Comparison of ENCODE assay signal across 8 cellular contexts in genomic region chr9:100428871-100429654, GRCh38. TPM values are rescaled to one million over a fixed set of nuclear protein-coding genes. Genes with fewer than 3 reads are reported as not detected.
A peak's percentile ranks its signal among the peaks of the same experiment; 100 is the strongest.
DNase-seq lines count a peak whose midpoint lies in the region; ATAC-seq and TF ChIP-seq lines count a peak whose summit lies in the region.

No MANE protein-coding gene starts in this region.

- peaks cover 0 to 5% (median 1%) of the 10 kb centered on the region in 3 donors for H3K27me3 Mint-ChIP-seq in immature natural killer cell (ENCODE audit: low read depth in 3 of 3)

- ATAC-seq in HG03469 (IDR thresholded peaks at IDR 0.05; ENCODE audit: unreplicated experiment), result no peak

- DNase-seq in HS-5 (ENCODE audit: low read depth), result peak; percentile 99
- peak; percentile 98 for DNase-seq in astrocyte of the spinal cord (ENCODE audit: low read depth, low spot score)
- DNase-seq in immature natural killer cell, result no peak
- no peak for DNase-seq in suprapubic skin (ENCODE audit: low spot score in 2 of 2)
- DNase-seq in WERI-Rb-1, result no peak
- DNase-seq in NCI-H1417 treated with DMSO at 0.1 percent for 48 hours (lab: John Stamatoyannopoulos, UW), result no peak
- no peak for DNase-seq in D341Med (ENCODE audit: low spot score)

- TF ChIP-seq CTCF in astrocyte of the spinal cord (IDR thresholded peaks at IDR 0.05; ENCODE audit: low read depth, low read length) (no peak), suprapubic skin (IDR thresholded peaks at IDR 0.05) (no peak), WERI-Rb-1 (IDR thresholded peaks at IDR 0.05; ENCODE audit: low read depth, low read length) (no peak)

- peaks cover 26% of the 10 kb centered on the region for H3K4me1 ChIP-seq in suprapubic skin

- peak overlapping the region in 1 of 6 donors; percentile 54 for H3K27ac Mint-ChIP-seq in immature natural killer cell

- H3K9me3 ChIP-seq in suprapubic skin (no peaks in the 10 kb centered on the region), WERI-Rb-1 (ENCODE audit: severe bottlenecking) (no peaks in the 10 kb centered on the region)

- in situ Hi-C loops in astrocyte of the spinal cord (cut with HindIII; ENCODE audit: low sequenced_read_pairs), result no loop called here

- H3K4me1 Mint-ChIP-seq in immature natural killer cell, result peaks cover 17 to 34% of the 10 kb centered on the region in 2 donors

- H3K4me3 ChIP-seq in astrocyte of the spinal cord (ENCODE audit: low read depth, low read length), result peak overlapping the region; percentile 78
- H3K4me3 ChIP-seq in suprapubic skin, result no peak overlapping the region
- H3K4me3 ChIP-seq in WERI-Rb-1 (ENCODE audit: low read depth, low read length), result no peak overlapping the region

- peaks cover 0 to 9% (median 0%) of the 10 kb centered on the region in 3 donors for H3K36me3 Mint-ChIP-seq in immature natural killer cell

- H3K27ac ChIP-seq in suprapubic skin, result peak overlapping the region; percentile 60
- no peak overlapping the region for H3K27ac ChIP-seq in WERI-Rb-1

- TF ChIP-seq EP300 in suprapubic skin (IDR thresholded peaks at IDR 0.05), result no peak

- no peaks in the 10 kb centered on the region for H3K27me3 ChIP-seq in suprapubic skin
- no peaks in the 10 kb centered on the region for H3K27me3 ChIP-seq in WERI-Rb-1 (ENCODE audit: insufficient read depth, low read depth, severe bottlenecking)

- H3K36me3 ChIP-seq in suprapubic skin (no peaks in the 10 kb centered on the region), WERI-Rb-1 (peaks cover 8% of the 10 kb centered on the region; the same call in 1 of the 2 replicates)

- H3K4me3 Mint-ChIP-seq in immature natural killer cell, result peak overlapping the region in 3 of 5 donors; percentile 30 to 48 (median 38)

- H3K9me3 Mint-ChIP-seq in immature natural killer cell, result no peaks in the 10 kb centered on the region

- TF ChIP-seq POLR2A in suprapubic skin (IDR thresholded peaks at IDR 0.05), result no peak

- WGBS in suprapubic skin, result 47% methylated on average over 9 of the region's 9 CpGs

RNA-seq across cellular contexts. Expression of gene MSANTD3, which starts 2.1 kb away (rescaled TPM):
- 10 to 100 TPM in 1 of 3 donors, 1 to 10 TPM in 2; 3.3 to 10.0 (median 6.6) TPM for polyA plus RNA-seq in immature natural killer cell
- total RNA-seq in suprapubic skin, result 10 to 100 TPM; 10.0 to 14.5 (median 12.2) TPM

RNA-seq across cellular contexts. Expression of gene TMEFF1, which starts 43.9 kb away (rescaled TPM):
- not detected for polyA plus RNA-seq in immature natural killer cell
- total RNA-seq in suprapubic skin, result under 1 TPM in 2 of 4 donors, not detected in 2; 0.32 to 0.49 TPM

Comparison
In these comparisons a context has a peak if more than half of its experiments do, and no peak if none do; other contexts are left out.
1. DNase-seq: peak in HS-5 (single experiment) and astrocyte of the spinal cord (single experiment); none in immature natural killer cell (0 of 3), suprapubic skin (0 of 2), WERI-Rb-1 (single experiment), NCI-H1417 treated with DMSO at 0.1 percent for 48 hours (single experiment) and D341Med (single experiment).